In genomic region chr1:18922319-18922726, GRCh38 we compare ENCODE assay signal across 7 cellular contexts. TPM values are rescaled to one million over a fixed set of nuclear protein-coding genes. Genes with fewer than 3 reads are reported as not detected.
DNase-seq lines count a peak whose midpoint lies in the region; FAIRE-seq and TF ChIP-seq lines count a peak whose summit lies in the region.

No MANE protein-coding gene starts in this region.

- peak overlapping the region; percentile 61 for H3K9ac ChIP-seq in keratinocyte (ENCODE audit: control insufficient read depth, extremely low read depth, insufficient read depth, low read length)

- no peak overlapping the region for H2AFZ ChIP-seq in keratinocyte (ENCODE audit: control insufficient read depth, low read length)

- peak overlapping the region; percentile 66 for H3K27ac ChIP-seq in keratinocyte (ENCODE audit: control insufficient read depth, insufficient read depth, low read length)

- no peaks in the 10 kb centered on the region for H3K9me3 ChIP-seq in keratinocyte (ENCODE audit: control insufficient read depth, low read depth, low read length)

- H3K4me1 ChIP-seq in keratinocyte (ENCODE audit: control insufficient read depth, extremely low read depth, insufficient read depth, low read length), result peaks cover 54% of the 10 kb centered on the region

- H3K4me1 Mint-ChIP-seq in MCF 10A (ENCODE audit: insufficient read depth, unreplicated experiment), result peaks cover 20% of the 10 kb centered on the region

- DNase-seq in LNCaP clone FGC (ENCODE audit: low read depth), result peak; percentile 28
- peak; percentile 77 for DNase-seq in MCF 10A (ENCODE audit: unreplicated experiment)
- DNase-seq in keratinocyte (ENCODE audit: low read depth, low spot score), result no peak
- peak; percentile 90 for DNase-seq in stromal cell of bone marrow (ENCODE audit: low read depth)
- DNase-seq in stimulated activated CD4-positive, alpha-beta T cell treated with anti-CD3 and anti-CD28 coated beads, Interleukin-12 subunit alpha, Interleukin-12 subunit beta, amount 100 ng/mL, for 4 hours, result no peak
- no peak for DNase-seq in RPMI8226
- no peak for DNase-seq in T-helper 1 cell

- H3K4me3 Mint-ChIP-seq in MCF 10A (ENCODE audit: unreplicated experiment), result peak overlapping the region; percentile 28

- peak overlapping the region; percentile 66 for H3K4me2 ChIP-seq in keratinocyte (ENCODE audit: control insufficient read depth, extremely low read depth, insufficient read depth, low read depth, low read length)

- H3K9me1 ChIP-seq in keratinocyte (ENCODE audit: control insufficient read depth, extremely low read depth, insufficient read depth, low read length), result peaks cover 6% of the 10 kb centered on the region

- H4K20me1 ChIP-seq in keratinocyte (ENCODE audit: control insufficient read depth, extremely low read depth, insufficient read depth, low read length), result peaks cover 9% of the 10 kb centered on the region

- TF ChIP-seq CTCF in LNCaP clone FGC (IDR thresholded peaks at IDR 0.05; ENCODE audit: control insufficient read depth, extremely low read depth, insufficient read depth), result no peak
- TF ChIP-seq CTCF in MCF 10A (IDR thresholded peaks at IDR 0.05; ENCODE audit: unreplicated experiment), result no peak
- no peak for TF ChIP-seq CTCF in keratinocyte (optimal IDR thresholded peaks at IDR 0.05 in 1 of 3, IDR thresholded peaks at IDR 0.05 in 1 of 3, conservative IDR thresholded peaks at IDR 0.05 in 1 of 3; ENCODE audit: extremely low read depth in 1 of 3, insufficient read depth in 2 of 3, low read length in 3 of 3)

- peaks cover 20% of the 10 kb centered on the region for H3K36me3 Mint-ChIP-seq in MCF 10A (ENCODE audit: insufficient read depth, unreplicated experiment)

- H3K4me3 ChIP-seq in LNCaP clone FGC (ENCODE audit: low read depth, low read length), result no peak overlapping the region
- H3K4me3 ChIP-seq in keratinocyte (ENCODE audit: control insufficient read depth in 2 of 3, extremely low read depth in 1 of 3, insufficient read depth in 2 of 3, low read depth in 1 of 3, low read length in 3 of 3), result peak overlapping the region in 2 of 3 experiments; percentile 1 to 49

- no peak for FAIRE-seq in keratinocyte (lab: Jason Lieb, UNC)

- H3K36me3 ChIP-seq in keratinocyte (ENCODE audit: control insufficient read depth in 2 of 2, extremely low read depth in 1 of 2, insufficient read depth in 2 of 2, low read length in 2 of 2), result peaks cover 25 to 38% of the 10 kb centered on the region in 2 experiments

- H3K27me3 Mint-ChIP-seq in MCF 10A (ENCODE audit: insufficient read depth, unreplicated experiment), result no peaks in the 10 kb centered on the region

- peaks cover 90% of the 10 kb centered on the region for H3K79me2 ChIP-seq in keratinocyte (ENCODE audit: control insufficient read depth, insufficient read depth, low read length)

- dilution Hi-C loops in keratinocyte (cut with MboI; ENCODE audit: extremely low pct_ligation_motif_present, low sequenced_read_pairs), result no loop called here

- POLR2A ChIA-PET in MCF 10A (lab: Yijun Ruan, JAX), result interaction anchor here (0.6 to 3.6 kb wide), 14 partner anchors 9 to 358 kb away, joined by 3 to 34 read pairs (median 5); partner anchors contain the start of genes ALDH4A1 and IFFO2

- no peaks in the 10 kb centered on the region for H3K9me3 Mint-ChIP-seq in MCF 10A (ENCODE audit: unreplicated experiment)

- peak overlapping the region; percentile 70 for H3K27ac Mint-ChIP-seq in MCF 10A (ENCODE audit: low read depth, unreplicated experiment)

- intact Hi-C loops in MCF 10A (cut with micrococcal nuclease), result loop anchor here (2.0 kb wide), 1 partner anchor 26 kb away; no protein-coding TSS in a partner anchor

- no TSS peak for BruUV-seq in MCF 10A (replicated peaks; lab: Mats Ljungman, UMichigan)

- H3K27me3 ChIP-seq in keratinocyte (ENCODE audit: control insufficient read depth, extremely low read depth, insufficient read depth, low read length), result no peaks in the 10 kb centered on the region

- CTCF ChIA-PET in MCF 10A (lab: Yijun Ruan, JAX), result interaction anchor here (0.6 to 2.1 kb wide), 9 partner anchors 9 to 168 kb away, joined by 3 to 17 read pairs (median 5); no protein-coding TSS in a partner anchor

RNA-seq across cellular contexts. Expression of gene ALDH4A1, which starts 20.0 kb away (rescaled TPM):
- total RNA-seq in MCF 10A (2022), result 5.7 and 6.3 TPM in 2 replicates
- 38.7 to 91.9 TPM (median 52.7 TPM) in 3 replicates for polyA plus RNA-seq in keratinocyte
- 23.4 TPM for polyA plus RNA-seq in keratinocyte (2011; ENCODE audit: low read depth)
- 32.0 and 62.6 TPM in 2 replicates for polyA plus RNA-seq in keratinocyte (2011; cell fraction: cytosol; rRNA removed)
- polyA plus RNA-seq in keratinocyte (2011; cell fraction: nucleus; rRNA removed), result 62.5 and 83.1 TPM in 2 replicates
- 44.0 and 48.3 TPM in 2 replicates for polyA plus RNA-seq in keratinocyte (2012; ENCODE audit: low replicate concordance)
- 48.6 to 89.0 TPM (median 74.9 TPM) in 3 replicates for polyA minus RNA-seq in keratinocyte
- 91.9 TPM for polyA minus RNA-seq in keratinocyte (2011; cell fraction: cytosol; rRNA and poly(A)+ RNA removed)
- polyA minus RNA-seq in keratinocyte (2011; cell fraction: nucleus; rRNA and poly(A)+ RNA removed), result 65.3 and 76.2 TPM in 2 replicates

RNA-seq across cellular contexts. Expression of gene IFFO2, which starts 34.2 kb away (rescaled TPM):
- total RNA-seq in MCF 10A (2022), result 10.8 and 21.0 TPM in 2 replicates
- polyA plus RNA-seq in keratinocyte, result 55.0 to 61.5 TPM (median 57.9 TPM) in 3 replicates
- 124 TPM for polyA plus RNA-seq in keratinocyte (2011; ENCODE audit: low read depth)
- 43.0 and 79.6 TPM in 2 replicates for polyA plus RNA-seq in keratinocyte (2011; cell fraction: cytosol; rRNA removed)
- 145 and 193 TPM in 2 replicates for polyA plus RNA-seq in keratinocyte (2011; cell fraction: nucleus; rRNA removed)
- polyA plus RNA-seq in keratinocyte (2012; ENCODE audit: low replicate concordance), result 72.9 and 75.0 TPM in 2 replicates
- polyA minus RNA-seq in keratinocyte, result 106 to 194 TPM (median 118 TPM) in 3 replicates
- polyA minus RNA-seq in keratinocyte (2011; cell fraction: cytosol; rRNA and poly(A)+ RNA removed), result 127 TPM
- 82.3 and 144 TPM in 2 replicates for polyA minus RNA-seq in keratinocyte (2011; cell fraction: nucleus; rRNA and poly(A)+ RNA removed)

Comparison
In these comparisons a context has a peak if more than half of its experiments do, and no peak if none do; other contexts are left out.
1. DNase-seq: peak in LNCaP clone FGC (single experiment), MCF 10A (single experiment) and stromal cell of bone marrow (single experiment); none in keratinocyte (single experiment), stimulated activated CD4-positive, alpha-beta T cell treated with anti-CD3 and anti-CD28 coated beads, Interleukin-12 subunit alpha, Interleukin-12 subunit beta, amount 100 ng/mL, for 4 hours (single experiment), RPMI8226 (single experiment) and T-helper 1 cell (0 of 5).